8 cellular contexts compared by ENCODE assay signal in the genomic region with DNA sequence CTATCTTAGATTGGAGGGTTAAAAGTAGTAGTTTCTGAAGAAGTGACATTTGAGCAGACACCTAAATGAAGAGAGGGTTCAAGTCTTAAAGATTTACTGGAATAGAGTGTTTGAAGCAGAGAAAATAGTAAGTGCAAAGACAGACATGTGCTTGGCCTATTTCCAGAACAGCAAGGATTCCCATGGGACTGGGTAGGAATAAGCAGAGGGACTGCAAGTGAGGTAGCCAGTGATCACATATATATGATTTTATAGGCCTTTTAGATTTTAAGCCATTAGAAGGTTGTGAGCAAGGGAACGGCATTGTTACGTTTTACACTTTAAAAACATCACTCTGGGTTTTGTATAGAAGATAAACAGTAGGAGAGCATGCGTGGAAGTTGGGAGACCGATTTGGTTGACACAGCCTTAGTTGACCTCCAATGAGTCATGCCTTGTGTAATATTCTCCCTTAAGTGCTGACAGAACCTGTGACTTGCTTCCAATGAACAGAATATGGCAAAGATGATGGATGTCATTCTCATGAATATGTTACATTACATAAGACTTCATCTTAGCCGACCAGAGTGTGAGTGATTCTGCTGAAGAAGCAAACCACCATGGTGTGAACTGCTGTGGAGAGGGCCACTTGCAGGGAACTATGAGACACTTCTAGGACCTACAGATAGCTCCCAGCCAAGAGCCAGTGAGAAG. TPM values are rescaled to one million over a fixed set of nuclear protein-coding genes. Genes with fewer than 3 reads are reported as not detected.
DNase-seq lines count a peak whose midpoint lies in the region; ATAC-seq and TF ChIP-seq lines count a peak whose summit lies in the region.

No MANE protein-coding gene starts in this region.

- CTCF ChIA-PET in mammary epithelial cell (lab: Charles Lee; ENCODE audit: low non-redundant PET): no interaction called here

- in situ Hi-C loops in mammary epithelial cell (cut with MboI; ENCODE audit: low sequenced_read_pairs in 2 of 2): no loop called here

- dilution Hi-C loops in mammary epithelial cell (cut with HindIII; ENCODE audit: low sequenced_read_pairs): no loop called here

- no peak for TF ChIP-seq POLR2A in testis (IDR thresholded peaks at IDR 0.05)

- H3K36me3 ChIP-seq in MG63 (no peaks in the 10 kb centered on the region), mammary epithelial cell (ENCODE audit: insufficient read depth, low read length) (no peaks in the 10 kb centered on the region), lower lobe of right lung (no peaks in the 10 kb centered on the region), testis (ENCODE audit: low read depth, missing control alignments) (no peaks in the 10 kb centered on the region)

- H3K9me3 ChIP-seq in MG63 (no peaks in the 10 kb centered on the region), mammary epithelial cell (replicated peaks; ENCODE audit: insufficient read depth, low read length) (no peaks in the 10 kb centered on the region), lower lobe of right lung (no peaks in the 10 kb centered on the region), testis (no peaks in the 10 kb centered on the region)

- intact Hi-C loops in mammary epithelial cell (cut with micrococcal nuclease): no loop called here
- intact Hi-C loops in lower lobe of right lung (cut with DNase I): no loop called here
- intact Hi-C loops in testis (cut with DNase I; ENCODE audit: low total_unique reads): no loop called here

- WGBS in mammary epithelial cell (ENCODE audit: low coverage, missing lambda C conversion rate): 44% methylated on average over 5 of the region's 5 CpGs
- WGBS in testis, 2 donors: 68 to 87% methylated on average over 5 of the region's 5 CpGs

- ATAC-seq in lower lobe of right lung: peak; percentile 81 to 87
- no peak for ATAC-seq in HG02571 (IDR thresholded peaks at IDR 0.05; ENCODE audit: unreplicated experiment)
- ATAC-seq in HG03432 (IDR thresholded peaks at IDR 0.05; ENCODE audit: unreplicated experiment): no peak

- H3K4me3 ChIP-seq in AG10803 (ENCODE audit: low read length): no peak overlapping the region
- H3K4me3 ChIP-seq in MG63: no peak overlapping the region
- no peak overlapping the region for H3K4me3 ChIP-seq in mammary epithelial cell (replicated peaks in 1 of 3; ENCODE audit: insufficient read depth in 1 of 3, low read depth in 2 of 3, low read length in 3 of 3)
- H3K4me3 ChIP-seq in lower lobe of right lung: no peak overlapping the region
- no peak overlapping the region for H3K4me3 ChIP-seq in testis

- no peaks in the 10 kb centered on the region for H3K79me2 ChIP-seq in mammary epithelial cell (ENCODE audit: insufficient read depth, low read length)

- DNase-seq in AG10803 (ENCODE audit: low read depth): peak; percentile 96
- peak; percentile 47 for DNase-seq in MG63
- peak; percentile 88 for DNase-seq in mammary epithelial cell
- DNase-seq in lower lobe of right lung: no peak
- DNase-seq in testis: no peak
- no peak for DNase-seq in NCI-H146 (lab: John Stamatoyannopoulos, UW)

- H3K27ac ChIP-seq in mammary epithelial cell (ENCODE audit: insufficient read depth, low read depth, low read length) (no peak overlapping the region), lower lobe of right lung (peak overlapping the region; percentile 18), testis (no peak overlapping the region)

- H3K4me2 ChIP-seq in mammary epithelial cell (ENCODE audit: insufficient read depth, low read depth, low read length): no peak overlapping the region

- H3K4me1 ChIP-seq in mammary epithelial cell (ENCODE audit: insufficient read depth, low read length): peaks cover 28% of the 10 kb centered on the region
- H3K4me1 ChIP-seq in lower lobe of right lung: peaks cover 23% of the 10 kb centered on the region
- no peaks in the 10 kb centered on the region for H3K4me1 ChIP-seq in testis

- no peaks in the 10 kb centered on the region for H4K20me1 ChIP-seq in mammary epithelial cell (ENCODE audit: insufficient read depth, low read length)

- no peaks in the 10 kb centered on the region for H3K27me3 ChIP-seq in MG63
- no peaks in the 10 kb centered on the region for H3K27me3 ChIP-seq in mammary epithelial cell (ENCODE audit: insufficient read depth, low read length)
- no peaks in the 10 kb centered on the region for H3K27me3 ChIP-seq in lower lobe of right lung (ENCODE audit: low read depth)
- H3K27me3 ChIP-seq in testis: no peaks in the 10 kb centered on the region

- BruUV-seq in mammary epithelial cell (replicated peaks; lab: Mats Ljungman, UMichigan): no TSS peak

- TF ChIP-seq CTCF in AG10803 (conservative IDR thresholded peaks at IDR 0.05; ENCODE audit: low read length): no peak
- no peak for TF ChIP-seq CTCF in mammary epithelial cell (conservative IDR thresholded peaks at IDR 0.05 in 1 of 2, IDR thresholded peaks at IDR 0.05 in 1 of 2; ENCODE audit: extremely low read depth in 1 of 2, insufficient read depth in 1 of 2, low read depth in 1 of 2, low read length in 2 of 2)
- TF ChIP-seq CTCF in lower lobe of right lung (IDR thresholded peaks at IDR 0.05): no peak
- no peak for TF ChIP-seq CTCF in testis (IDR thresholded peaks at IDR 0.05)

- H3K9ac ChIP-seq in mammary epithelial cell (ENCODE audit: insufficient read depth, low read length): no peak overlapping the region

- no peak overlapping the region for H2AFZ ChIP-seq in mammary epithelial cell (ENCODE audit: low read depth, low read length)

RNA-seq across cellular contexts. Expression of a gene that starts 37.1 kb away (rescaled TPM):
- 21.6 and 54.7 TPM in 2 replicates for total RNA-seq in MG63 (2014; rRNA removed; shearing (Covaris generic); ENCODE audit: low replicate concordance)
- total RNA-seq in mammary epithelial cell (100 to 1,000 TPM in 1 of 2 donors, 10 to 100 TPM in 1; 95.4 to 123 TPM), lower lobe of right lung (17.2 TPM), testis (10 to 100 TPM; 43.2 to 46.6 TPM)
- polyA plus RNA-seq in mammary epithelial cell (25.0 TPM), testis (ENCODE audit: insufficient read depth, low read depth, low replicate concordance) (17.7 TPM)
- polyA minus RNA-seq in mammary epithelial cell: 68.6 TPM

Comparison
In these comparisons a context has a peak if more than half of its experiments do, and no peak if none do; other contexts are left out.
1. DNase-seq: peak in AG10803 (single experiment), MG63 (single experiment) and mammary epithelial cell (single experiment); none in lower lobe of right lung (single experiment), testis (single experiment) and NCI-H146 (single experiment).
2. ATAC-seq: peak in lower lobe of right lung (2 of 2); none in HG02571 (single experiment) and HG03432 (single experiment).